In genomic region chr11:61011950-61012830, GRCh38 we compare ENCODE assay signal across 9 cellular contexts. TPM values are rescaled to one million over a fixed set of nuclear protein-coding genes. Genes with fewer than 3 reads are reported as not detected.
DNase-seq lines count a peak whose midpoint lies in the region; ATAC-seq and TF ChIP-seq lines count a peak whose summit lies in the region.
"Had no signal": no experiment of that assay in that cellular context is flagged by ENCODE, and none has a peak within 500 bp of the region (broad histone marks: within the 10 kb centered on the region; RNA-seq: fewer than 3 reads in every experiment).

No MANE protein-coding gene starts in this region.

- no peak overlapping the region for H3K23ac ChIP-seq in trophoblast cell (ENCODE audit: low read length)

- H3K4me3 Mint-ChIP-seq in T-helper 1 cell treated with Interleukin-12 subunit alpha and Interleukin-12 subunit beta and Interleukin-4 antibody, amounts not matched to agents 30 μg/mL and 1 μg/mL, for 36 hours = no peak overlapping the region

- H3K36me3 Mint-ChIP-seq in T-helper 1 cell treated with Interleukin-12 subunit alpha and Interleukin-12 subunit beta and Interleukin-4 antibody, amounts not matched to agents 30 μg/mL and 1 μg/mL, for 36 hours (ENCODE audit: low read depth) = peaks cover 60% of the 10 kb centered on the region

- peaks cover 16% of the 10 kb centered on the region for H3K27me3 ChIP-seq in trophoblast cell (ENCODE audit: insufficient read depth, low read length)
- no peaks in the 10 kb centered on the region for H3K27me3 ChIP-seq in BE2C

- no peak overlapping the region for H3K27ac ChIP-seq in trophoblast cell (ENCODE audit: low read depth, low read length)

- no peaks in the 10 kb centered on the region for H3K79me2 ChIP-seq in trophoblast cell (ENCODE audit: control insufficient read depth, insufficient read depth, low read length, poor library complexity)

- no CpG with 5 or more reads among the region's 13 CpGs for WGBS in trophoblast cell (ENCODE audit: extremely low coverage, insufficient coverage, insufficient read length)

- H4K12ac ChIP-seq in trophoblast cell (ENCODE audit: low read depth, low read length) = no peak overlapping the region

- H3K9me3 ChIP-seq in trophoblast cell (ENCODE audit: insufficient read depth, low read depth, low read length) (no peaks in the 10 kb centered on the region), BE2C (no peaks in the 10 kb centered on the region)

- H3K4me1 ChIP-seq in trophoblast cell (ENCODE audit: control insufficient read depth in 1 of 2, insufficient read depth in 2 of 2, low read length in 2 of 2) = peaks cover 17 to 26% of the 10 kb centered on the region in 2 experiments
- H3K4me1 ChIP-seq in BE2C = no peaks in the 10 kb centered on the region

- peak overlapping the region; percentile 26 for H4K91ac ChIP-seq in trophoblast cell (ENCODE audit: low read depth, low read length)

- H3K4me1 Mint-ChIP-seq in T-helper 1 cell treated with Interleukin-12 subunit alpha and Interleukin-12 subunit beta and Interleukin-4 antibody, amounts not matched to agents 30 μg/mL and 1 μg/mL, for 36 hours (ENCODE audit: low read depth) = peaks cover 23% of the 10 kb centered on the region

- no peak for TF ChIP-seq CTCF in BE2C (IDR thresholded peaks at IDR 0.05; ENCODE audit: low read depth, low read length)

- H3K18ac ChIP-seq in trophoblast cell (ENCODE audit: low read length) = no peak overlapping the region

- H2AK5ac ChIP-seq in trophoblast cell (ENCODE audit: low read length) = no peak overlapping the region

- H3K14ac ChIP-seq in trophoblast cell (ENCODE audit: low read length) = no peak overlapping the region

- H2BK120ac ChIP-seq in trophoblast cell (ENCODE audit: insufficient read depth, low read length, poor library complexity) = no peak overlapping the region

- peak overlapping the region; percentile 2 for H3K27ac Mint-ChIP-seq in T-helper 1 cell treated with Interleukin-12 subunit alpha and Interleukin-12 subunit beta and Interleukin-4 antibody, amounts not matched to agents 30 μg/mL and 1 μg/mL, for 36 hours

- no peak overlapping the region for H2AFZ ChIP-seq in trophoblast cell (ENCODE audit: insufficient read depth, low read length, poor library complexity)

- peak overlapping the region; percentile 17 for H4K8ac ChIP-seq in trophoblast cell (ENCODE audit: low read depth, low read length)

- H3K36me3 ChIP-seq in trophoblast cell (ENCODE audit: control insufficient read depth in 1 of 2, insufficient read depth in 2 of 2, low read length in 2 of 2) = no peaks in the 10 kb centered on the region
- H3K36me3 ChIP-seq in BE2C = no peaks in the 10 kb centered on the region

- no peak overlapping the region for H3K4me2 ChIP-seq in trophoblast cell (ENCODE audit: low read length)

- no peaks in the 10 kb centered on the region for H3K27me3 Mint-ChIP-seq in T-helper 1 cell treated with Interleukin-12 subunit alpha and Interleukin-12 subunit beta and Interleukin-4 antibody, amounts not matched to agents 30 μg/mL and 1 μg/mL, for 36 hours (ENCODE audit: low read depth)

- no peaks in the 10 kb centered on the region for H3K9me3 Mint-ChIP-seq in T-helper 1 cell treated with Interleukin-12 subunit alpha and Interleukin-12 subunit beta and Interleukin-4 antibody, amounts not matched to agents 30 μg/mL and 1 μg/mL, for 36 hours

- H3K4ac ChIP-seq in trophoblast cell (ENCODE audit: low read depth, low read length) = no peak overlapping the region

- ATAC-seq in GM18867 (IDR thresholded peaks at IDR 0.05; ENCODE audit: unreplicated experiment) (no peak), HG02973 (IDR thresholded peaks at IDR 0.05; ENCODE audit: unreplicated experiment) (no peak)

- peaks cover 3% of the 10 kb centered on the region for H3K79me1 ChIP-seq in trophoblast cell (ENCODE audit: low read length)

- no peak overlapping the region for H3K9ac ChIP-seq in trophoblast cell (ENCODE audit: low read length)

- no peak overlapping the region for H2BK5ac ChIP-seq in trophoblast cell (ENCODE audit: low read depth, low read length, poor library complexity)

- no peak for DNase-seq in T-helper 1 cell
- DNase-seq in Kasumi-1 (lab: John Stamatoyannopoulos, UW) = peak; percentile 85 to 86
- DNase-seq in astrocyte of the hippocampus (ENCODE audit: low read depth, low spot score) = peak; percentile 61
- no peak for DNase-seq in trophoblast cell
- no peak for DNase-seq in BE2C
- DNase-seq: MM.1S had no signal

- H2BK12ac ChIP-seq in trophoblast cell (ENCODE audit: low read length) = no peak overlapping the region

- H3K4me3 ChIP-seq in trophoblast cell (ENCODE audit: low read depth, low read length) (no peak overlapping the region), BE2C (ENCODE audit: low read depth, low read length) (no peak overlapping the region)

RNA-seq across cellular contexts. Expression of gene CD6, which starts 40.7 kb away (rescaled TPM):
- polyA plus RNA-seq in trophoblast cell (2013) = 0.08 and 0.19 TPM in 2 replicates
- not detected for polyA plus RNA-seq in BE2C (2012; ENCODE audit: insufficient read depth, insufficient read length, low read depth)

Comparison
In these comparisons a context has a peak if more than half of its experiments do, and no peak if none do; other contexts are left out.
1. DNase-seq: peak in Kasumi-1 (2 of 2) and astrocyte of the hippocampus (single experiment); none in T-helper 1 cell (0 of 5), trophoblast cell (0 of 2) and BE2C (single experiment).